Comparison of ENCODE assay signal across 8 cellular contexts in the genomic region with DNA sequence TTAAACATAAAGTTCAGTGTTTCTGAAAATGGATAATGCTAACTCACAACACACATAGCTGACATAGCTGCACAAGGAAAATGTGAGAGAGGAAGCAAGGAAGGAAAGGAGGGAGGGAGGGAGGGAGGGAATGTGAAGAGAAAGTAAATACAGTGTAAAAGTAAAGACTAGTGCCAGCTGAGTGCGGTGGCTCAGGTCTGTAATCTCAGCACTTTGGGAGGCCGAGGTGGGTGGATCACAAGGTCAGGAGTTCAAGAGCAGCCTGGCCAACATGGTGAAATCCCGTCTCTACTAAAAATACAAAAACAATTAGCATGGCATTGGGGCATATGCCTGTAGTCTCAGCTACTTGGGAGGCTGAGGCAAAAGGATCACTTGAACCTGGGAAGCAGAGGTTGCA.
DNase-seq lines count a peak whose midpoint lies in the region; ATAC-seq, FAIRE-seq and TF ChIP-seq lines count a peak whose summit lies in the region.
"Not testable (repeated sequence)": the region's sequence is repeated elsewhere in the genome, so short reads cannot be mapped to it uniquely, and the experiment has no call there.

No MANE protein-coding gene starts in this region.

- H3K4me1 ChIP-seq in A549; SJSA1 (replicated peaks); right cardiac atrium (ENCODE audit: control insufficient read depth, insufficient read depth, low read length); stomach: not testable (repeated sequence)

- H3K9me3 Mint-ChIP-seq in activated T-helper 2 cell treated with anti-CD3 and anti-CD28 coated beads, Interferon-gamma antibody, Interleukin-2, Interleukin-4, amounts not matched to agents 10 μg/mL and 5 μg/mL and 100 μg/mL, durations not matched to agents 14 hours and 24 hours and 36 hours, result peaks cover 33% of the 10 kb centered on the region
- H3K9me3 Mint-ChIP-seq in effector memory CD8-positive, alpha-beta T cell, result not testable (repeated sequence)
- H3K9me3 Mint-ChIP-seq in naive B cell, result peaks cover 0 to 11% (median 3%) of the 10 kb centered on the region in 7 donors

- WGBS in A549 (ENCODE audit: missing lambda C conversion rate), result 4% methylated on average over 3 of the region's 3 CpGs
- 10% methylated on average over 3 of the region's 3 CpGs for WGBS in right cardiac atrium
- WGBS in stomach, 5 donors, result 10 to 36% (median 30%) methylated on average over 3 of the region's 3 CpGs

- not testable (repeated sequence) for TF ChIP-seq POLR2A in A549 (IDR thresholded peaks at IDR 0.05; ENCODE audit: low read length); stomach (IDR thresholded peaks at IDR 0.05)

- not testable (repeated sequence) for H3K36me3 Mint-ChIP-seq in activated T-helper 2 cell treated with anti-CD3 and anti-CD28 coated beads, Interferon-gamma antibody, Interleukin-2, Interleukin-4, amounts not matched to agents 10 μg/mL and 5 μg/mL and 100 μg/mL, durations not matched to agents 14 hours and 24 hours and 36 hours (ENCODE audit: low read depth); effector memory CD8-positive, alpha-beta T cell (ENCODE audit: insufficient read depth); naive B cell

- not testable (repeated sequence) for H3K27me3 ChIP-seq in HL-60 (ENCODE audit: insufficient read depth, poor library complexity, severe bottlenecking); SJSA1 (replicated peaks); right cardiac atrium (ENCODE audit: control insufficient read depth, insufficient read depth); stomach

- POLR2A ChIA-PET in A549 (lab: Yijun Ruan, JAX), result not testable (repeated sequence)

- not testable (repeated sequence) for TF ChIP-seq CTCF in A549 (IDR thresholded peaks at IDR 0.05); HL-60 (IDR thresholded peaks at IDR 0.05; ENCODE audit: insufficient read depth, low read length); stomach (IDR thresholded peaks at IDR 0.05)

- intact Hi-C loops in activated T-helper 2 cell treated with anti-CD3 and anti-CD28 coated beads, Interferon-gamma antibody, Interleukin-2, Interleukin-4, amounts not matched to agents 10 μg/mL and 5 μg/mL and 100 μg/mL, durations not matched to agents 14 hours and 24 hours and 36 hours (cut with micrococcal nuclease); right cardiac atrium (cut with DNase I); stomach (cut with DNase I; ENCODE audit: low total_unique reads): not testable (repeated sequence)

- not testable (repeated sequence) for H3K36me3 ChIP-seq in SJSA1, stomach

- H3K27ac ChIP-seq in A549 (peak overlapping the region; percentile 5 to 66; a peak in 4 of 6 replicates), stomach (peak overlapping the region in 1 of 5 donors; percentile 27)
- not testable (repeated sequence) for H3K27ac ChIP-seq in HL-60 (replicated peaks); SJSA1; right cardiac atrium (ENCODE audit: low read length)

- CTCF ChIA-PET in A549 (lab: Yijun Ruan, JAX), result interaction anchor here (0.6 kb wide), 1 partner anchor 1622 kb away, joined by 3 read pairs; no protein-coding TSS in a partner anchor

- ATAC-seq in A549 (peak in 1 of 2 experiments; percentile 19; a peak in 1 of 6 replicates), right cardiac atrium (peak; percentile 29 to 54)
- not testable (repeated sequence) for ATAC-seq in effector memory CD8-positive, alpha-beta T cell (replicated peaks); naive B cell (ENCODE audit: low read depth in 2 of 2)

- peak overlapping the region; percentile 61 for H3K4me2 ChIP-seq in A549

- H3K27ac Mint-ChIP-seq in activated T-helper 2 cell treated with anti-CD3 and anti-CD28 coated beads, Interferon-gamma antibody, Interleukin-2, Interleukin-4, amounts not matched to agents 10 μg/mL and 5 μg/mL and 100 μg/mL, durations not matched to agents 14 hours and 24 hours and 36 hours, result not testable (repeated sequence)
- peak overlapping the region; percentile 1 to 39 for H3K27ac Mint-ChIP-seq in effector memory CD8-positive, alpha-beta T cell
- peak overlapping the region in 1 of 6 donors; percentile 82 for H3K27ac Mint-ChIP-seq in naive B cell

- not testable (repeated sequence) for H3K4me1 Mint-ChIP-seq in activated T-helper 2 cell treated with anti-CD3 and anti-CD28 coated beads, Interferon-gamma antibody, Interleukin-2, Interleukin-4, amounts not matched to agents 10 μg/mL and 5 μg/mL and 100 μg/mL, durations not matched to agents 14 hours and 24 hours and 36 hours (ENCODE audit: low read depth); effector memory CD8-positive, alpha-beta T cell (ENCODE audit: low read depth in 2 of 2); naive B cell

- H3K9me3 ChIP-seq in A549; SJSA1 (replicated peaks); right cardiac atrium (ENCODE audit: control insufficient read depth, low read length); stomach: not testable (repeated sequence)

- H3K4me3 Mint-ChIP-seq in activated T-helper 2 cell treated with anti-CD3 and anti-CD28 coated beads, Interferon-gamma antibody, Interleukin-2, Interleukin-4, amounts not matched to agents 10 μg/mL and 5 μg/mL and 100 μg/mL, durations not matched to agents 14 hours and 24 hours and 36 hours (ENCODE audit: low read depth), result peak overlapping the region; percentile 18
- peak overlapping the region; percentile 33 to 75 for H3K4me3 Mint-ChIP-seq in effector memory CD8-positive, alpha-beta T cell
- H3K4me3 Mint-ChIP-seq in naive B cell, result peak overlapping the region; percentile 35 to 72 (median 48)

- TF ChIP-seq RAD21 in A549 (conservative IDR thresholded peaks at IDR 0.05 in 1 of 2, IDR thresholded peaks at IDR 0.05 in 1 of 2), result not testable (repeated sequence)

- TF ChIP-seq EP300 in A549 (IDR thresholded peaks at IDR 0.05); stomach (IDR thresholded peaks at IDR 0.05): not testable (repeated sequence)

- H3K4me3 ChIP-seq in A549 (peak overlapping the region; percentile 41), HL-60 (replicated peaks; ENCODE audit: insufficient read depth, low read length) (peak overlapping the region; percentile 20), SJSA1 (peak overlapping the region; percentile 36), right cardiac atrium (ENCODE audit: low read length) (peak overlapping the region; percentile 25), stomach (peak overlapping the region; percentile 25 to 32 (median 30))

- not testable (repeated sequence) for H3K27me3 Mint-ChIP-seq in activated T-helper 2 cell treated with anti-CD3 and anti-CD28 coated beads, Interferon-gamma antibody, Interleukin-2, Interleukin-4, amounts not matched to agents 10 μg/mL and 5 μg/mL and 100 μg/mL, durations not matched to agents 14 hours and 24 hours and 36 hours (ENCODE audit: low read depth); effector memory CD8-positive, alpha-beta T cell; naive B cell

- FAIRE-seq in A549 (lab: Jason Lieb, UNC), result not testable (repeated sequence)

- not testable (repeated sequence) for DNase-seq in A549 (ENCODE audit: low read depth in 1 of 2, low spot score in 1 of 2); HL-60 (ENCODE audit: low read depth in 1 of 2, low spot score in 1 of 2); SJSA1 (ENCODE audit: low read depth in 1 of 2, low spot score in 2 of 2); activated T-helper 2 cell treated with anti-CD3 and anti-CD28 coated beads, Interferon-gamma antibody, Interleukin-2, Interleukin-4, amounts not matched to agents 10 μg/mL and 5 μg/mL and 100 μg/mL, durations not matched to agents 14 hours and 24 hours and 36 hours (ENCODE audit: low spot score); effector memory CD8-positive, alpha-beta T cell; right cardiac atrium; naive B cell; stomach
